Comparison of ENCODE assay signal across 14 cellular contexts in genomic region chr5:62281411-62281810, GRCh38. TPM values are rescaled to one million over a fixed set of nuclear protein-coding genes. Genes with fewer than 3 reads are reported as not detected.
DNase-seq lines count a peak whose midpoint lies in the region; ATAC-seq, FAIRE-seq and TF ChIP-seq lines count a peak whose summit lies in the region.
"Had no signal": no experiment of that assay in that cellular context is flagged by ENCODE, and none has a peak within 500 bp of the region (broad histone marks: within the 10 kb centered on the region; RNA-seq: fewer than 3 reads in every experiment).

No MANE protein-coding gene starts in this region.

- in situ Hi-C loops in K562 (cut with MboI): no loop called here

- 41% methylated on average over 3 of the region's 3 CpGs for WGBS in K562 (ENCODE audit: insufficient coverage, low coverage, missing lambda C conversion rate)

- H3K27me3 ChIP-seq in K562 (ENCODE audit: control insufficient read depth in 2 of 2, insufficient read depth in 2 of 2, low read length in 2 of 2): no peaks in the 10 kb centered on the region
- H3K27me3 ChIP-seq: BLaER1 had no signal

- no TSS peak for BruUV-seq in K562 (replicated peaks; lab: Mats Ljungman, UMichigan)

- POLR2A ChIA-PET in K562 (lab: Yijun Ruan, JAX): no interaction called here

- intact Hi-C loops in K562 (cut with micrococcal nuclease): no loop called here
- intact Hi-C loops in activated T-helper 2 cell treated with anti-CD3 and anti-CD28 coated beads, Interferon-gamma antibody, Interleukin-2, Interleukin-4, amounts not matched to agents 10 μg/mL and 5 μg/mL and 100 μg/mL, durations not matched to agents 14 hours and 24 hours and 36 hours (cut with micrococcal nuclease): no loop called here

- no peak for ATAC-seq in activated T-cell treated with anti-CD3 and anti-CD28 coated beads, Interleukin-2, amount 50 U/mL, for 72 hours (replicated peaks in 1 of 2)
- ATAC-seq in K562: no peak
- ATAC-seq in esophagus mucosa: peak; percentile 57

- H3K9ac ChIP-seq in K562 (ENCODE audit: insufficient read depth in 1 of 2, low read depth in 2 of 2, low read length in 2 of 2): no peak overlapping the region
- H3K9ac ChIP-seq: BLaER1 had no signal

- CTCF ChIA-PET in K562 (lab: Yijun Ruan, JAX; ENCODE audit: low intra/inter-chr PET ratio): no interaction called here

- no peak overlapping the region for H3K4me2 ChIP-seq in K562 (ENCODE audit: insufficient read depth, low read length)
- H3K4me2 ChIP-seq: BLaER1 had no signal

- H3K9me1 ChIP-seq in K562 (ENCODE audit: control insufficient read depth, insufficient read depth, low read length): no peaks in the 10 kb centered on the region

- H3K36me3 ChIP-seq in K562 (ENCODE audit: control insufficient read depth, insufficient read depth, low read length): no peaks in the 10 kb centered on the region
- H3K36me3 ChIP-seq: BLaER1 had no signal

- no peak for DNase-seq in activated T-cell treated with anti-CD3 and anti-CD28 coated beads, Interleukin-2, amount 50 U/mL, for 72 hours
- DNase-seq in activated T-cell treated with anti-CD3 and anti-CD28 coated beads, Interleukin-2, amount 50 U/mL, for 24 hours: no peak
- DNase-seq in K562 (ENCODE audit: extremely low read depth in 1 of 4, low spot score in 3 of 4) (no peak), NCI-H2107 (lab: John Stamatoyannopoulos, UW) (no peak)
- no peak for DNase-seq in stimulated activated CD4-positive, alpha-beta T cell treated with anti-CD3 and anti-CD28 coated beads, Interleukin-4, amount 100 ng/mL, for 1 hour
- DNase-seq in activated T-helper 2 cell treated with anti-CD3 and anti-CD28 coated beads, Interferon-gamma antibody, Interleukin-2, Interleukin-4, amounts not matched to agents 10 μg/mL and 5 μg/mL and 100 μg/mL, durations not matched to agents 14 hours and 24 hours and 36 hours (ENCODE audit: low spot score): no peak
- DNase-seq: CD8-positive, alpha-beta memory T cell; DMS53; GF-D8; HCEC 1CT had no signal

- peaks cover 0 to 3% of the 10 kb centered on the region in 2 donors for H3K9me3 Mint-ChIP-seq in activated T-cell treated with anti-CD3 and anti-CD28 coated beads, Interleukin-2, amount 50 U/mL, for 72 hours
- H3K9me3 Mint-ChIP-seq in activated T-cell treated with anti-CD3 and anti-CD28 coated beads, Interleukin-2, amount 50 U/mL, for 24 hours: peaks cover 11% of the 10 kb centered on the region
- peaks cover 25% of the 10 kb centered on the region for H3K9me3 Mint-ChIP-seq in activated T-helper 2 cell treated with anti-CD3 and anti-CD28 coated beads, Interferon-gamma antibody, Interleukin-2, Interleukin-4, amounts not matched to agents 10 μg/mL and 5 μg/mL and 100 μg/mL, durations not matched to agents 14 hours and 24 hours and 36 hours
- H3K9me3 Mint-ChIP-seq: IgD-negative memory B cell had no signal

- H3K79me2 ChIP-seq in K562 (ENCODE audit: control insufficient read depth, insufficient read depth, low read length): no peaks in the 10 kb centered on the region

- peaks cover 9 to 30% of the 10 kb centered on the region in 2 experiments for H3K4me1 ChIP-seq in K562 (replicated peaks in 1 of 2; ENCODE audit: control insufficient read depth in 2 of 2, insufficient read depth in 2 of 2, low read length in 2 of 2)

- no peak for FAIRE-seq in K562 (lab: Jason Lieb, UNC)

- no peak overlapping the region for H3K27ac ChIP-seq in K562 (ENCODE audit: extremely low read depth, low read depth, low read length)
- H3K27ac ChIP-seq: 22Rv1, BLaER1 had no signal

- peaks cover 17% of the 10 kb centered on the region; the same call in 1 of the 2 replicates for H3K9me3 ChIP-seq in K562 (replicated peaks; ENCODE audit: control insufficient read depth, insufficient read depth, low read depth, low read length)
- H3K9me3 ChIP-seq: BLaER1 had no signal

- H3K4me3 ChIP-seq in K562: no peak overlapping the region
- H3K4me3 ChIP-seq: BLaER1 had no signal

- H3K27me3 Mint-ChIP-seq in activated T-cell treated with anti-CD3 and anti-CD28 coated beads, Interleukin-2, amount 50 U/mL, for 72 hours (ENCODE audit: low read depth): no peaks in the 10 kb centered on the region
- no peaks in the 10 kb centered on the region for H3K27me3 Mint-ChIP-seq in activated T-cell treated with anti-CD3 and anti-CD28 coated beads, Interleukin-2, amount 50 U/mL, for 24 hours
- H3K27me3 Mint-ChIP-seq in activated T-helper 2 cell treated with anti-CD3 and anti-CD28 coated beads, Interferon-gamma antibody, Interleukin-2, Interleukin-4, amounts not matched to agents 10 μg/mL and 5 μg/mL and 100 μg/mL, durations not matched to agents 14 hours and 24 hours and 36 hours (ENCODE audit: low read depth): no peaks in the 10 kb centered on the region
- H3K27me3 Mint-ChIP-seq: CD8-positive, alpha-beta memory T cell had no signal

- peak overlapping the region; percentile 24 for H3K27ac Mint-ChIP-seq in activated T-cell treated with anti-CD3 and anti-CD28 coated beads, Interleukin-2, amount 50 U/mL, for 72 hours
- no peak overlapping the region for H3K27ac Mint-ChIP-seq in activated T-cell treated with anti-CD3 and anti-CD28 coated beads, Interleukin-2, amount 50 U/mL, for 24 hours
- H3K27ac Mint-ChIP-seq in activated T-helper 2 cell treated with anti-CD3 and anti-CD28 coated beads, Interferon-gamma antibody, Interleukin-2, Interleukin-4, amounts not matched to agents 10 μg/mL and 5 μg/mL and 100 μg/mL, durations not matched to agents 14 hours and 24 hours and 36 hours: no peak overlapping the region
- H3K27ac Mint-ChIP-seq: IgD-negative memory B cell had no signal

- TF ChIP-seq CTCF in K562 (IDR thresholded peaks at IDR 0.05 in 2 of 3, conservative IDR thresholded peaks at IDR 0.05 in 1 of 3; ENCODE audit: insufficient read depth in 2 of 3, low read depth in 1 of 3, low read length in 3 of 3): no peak

- no peak overlapping the region for H3K4me3 Mint-ChIP-seq in activated T-cell treated with anti-CD3 and anti-CD28 coated beads, Interleukin-2, amount 50 U/mL, for 72 hours
- no peak overlapping the region for H3K4me3 Mint-ChIP-seq in activated T-cell treated with anti-CD3 and anti-CD28 coated beads, Interleukin-2, amount 50 U/mL, for 24 hours
- no peak overlapping the region for H3K4me3 Mint-ChIP-seq in activated T-helper 2 cell treated with anti-CD3 and anti-CD28 coated beads, Interferon-gamma antibody, Interleukin-2, Interleukin-4, amounts not matched to agents 10 μg/mL and 5 μg/mL and 100 μg/mL, durations not matched to agents 14 hours and 24 hours and 36 hours (ENCODE audit: low read depth)
- H3K4me3 Mint-ChIP-seq: CD8-positive, alpha-beta memory T cell; IgD-negative memory B cell had no signal

- peaks cover 6 to 19% of the 10 kb centered on the region in 2 donors for H3K36me3 Mint-ChIP-seq in activated T-cell treated with anti-CD3 and anti-CD28 coated beads, Interleukin-2, amount 50 U/mL, for 72 hours (ENCODE audit: insufficient read depth in 2 of 2)
- H3K36me3 Mint-ChIP-seq in activated T-cell treated with anti-CD3 and anti-CD28 coated beads, Interleukin-2, amount 50 U/mL, for 24 hours (ENCODE audit: low read depth): peaks cover 11% of the 10 kb centered on the region
- peaks cover 46% of the 10 kb centered on the region for H3K36me3 Mint-ChIP-seq in activated T-helper 2 cell treated with anti-CD3 and anti-CD28 coated beads, Interferon-gamma antibody, Interleukin-2, Interleukin-4, amounts not matched to agents 10 μg/mL and 5 μg/mL and 100 μg/mL, durations not matched to agents 14 hours and 24 hours and 36 hours (ENCODE audit: low read depth)

- no peak for TF ChIP-seq EP300 in K562 (IDR thresholded peaks at IDR 0.05; ENCODE audit: low read length)

- no peak for TF ChIP-seq RAD21 in K562 (CRISPR knock-in tag; conservative IDR thresholded peaks at IDR 0.05 in 1 of 2, IDR thresholded peaks at IDR 0.05 in 1 of 2)

- peaks cover 52% of the 10 kb centered on the region for H3K4me1 Mint-ChIP-seq in activated T-cell treated with anti-CD3 and anti-CD28 coated beads, Interleukin-2, amount 50 U/mL, for 72 hours (ENCODE audit: low read depth)
- H3K4me1 Mint-ChIP-seq in activated T-cell treated with anti-CD3 and anti-CD28 coated beads, Interleukin-2, amount 50 U/mL, for 24 hours (ENCODE audit: low read depth): peaks cover 57% of the 10 kb centered on the region
- H3K4me1 Mint-ChIP-seq in activated T-helper 2 cell treated with anti-CD3 and anti-CD28 coated beads, Interferon-gamma antibody, Interleukin-2, Interleukin-4, amounts not matched to agents 10 μg/mL and 5 μg/mL and 100 μg/mL, durations not matched to agents 14 hours and 24 hours and 36 hours (ENCODE audit: low read depth): peaks cover 68% of the 10 kb centered on the region

- peak overlapping the region; percentile 78 for H2AFZ ChIP-seq in K562 (ENCODE audit: low read depth, low read length)

- H4K20me1 ChIP-seq in K562 (replicated peaks; ENCODE audit: control insufficient read depth, insufficient read depth, low read length): no peaks in the 10 kb centered on the region
- H4K20me1 ChIP-seq: BLaER1 had no signal

- TF ChIP-seq POLR2A in K562 (conservative IDR thresholded peaks at IDR 0.05): no peak

TF ChIP-seq in K562, 482 proteins besides CTCF, POLR2A, EP300 and RAD21 (continues in another document):
- TF ChIP-seq ZFP30 (CRISPR knock-in tag; IDR thresholded peaks at IDR 0.05; ENCODE audit: borderline replicate concordance) (no peak), MAFK (IDR thresholded peaks at IDR 0.05; ENCODE audit: low read length) (no peak)

RNA-seq across cellular contexts. Expression of gene KIF2A, which starts 24.6 kb away (rescaled TPM):
- total RNA-seq in activated T-cell treated with anti-CD3 and anti-CD28 coated beads, Interleukin-2, amount 50 U/mL, for 72 hours: 100 to 1,000 TPM; 158 to 193 TPM
- 61.3 and 233 TPM in 2 replicates for total RNA-seq in K562 (2011; cell fraction: chromatin; rRNA removed; ENCODE audit: low replicate concordance)
- total RNA-seq in K562 (2011; cell fraction: nucleolus; rRNA removed): 22.8 and 41.1 TPM in 2 replicates
- 69.0 and 96.6 TPM in 2 replicates for total RNA-seq in K562 (2011; cell fraction: nucleoplasm; rRNA removed)
- total RNA-seq in K562 (2014; rRNA removed): 53.6 and 61.9 TPM in 2 replicates
- total RNA-seq in K562 (2014; rRNA removed; fragmentation: Illumina TruSeq; extraction: Trizol): 97.1 and 114 TPM in 2 replicates
- total RNA-seq in K562 (2015; rRNA removed; fragmentation: Illumina TruSeq; extraction: Trizol): 74.4 and 77.6 TPM in 2 replicates
- total RNA-seq in K562 (2021): 84.7 and 90.6 TPM in 2 replicates
- polyA plus RNA-seq in K562 (2011; rRNA removed): 47.9 and 83.4 TPM in 2 replicates
- polyA plus RNA-seq in K562 (2011; cell fraction: cytosol; rRNA removed): 16.3 and 32.6 TPM in 2 replicates
- 22.2 and 27.0 TPM in 2 replicates for polyA plus RNA-seq in K562 (2011; cell fraction: nucleus; rRNA removed)
- 68.3 and 93.3 TPM in 2 replicates for polyA plus RNA-seq in K562 (2012)
- polyA plus RNA-seq in K562 (2014; fragmentation: Illumina TruSeq; extraction: Trizol): 117 and 126 TPM in 2 replicates
- 10 to 100 TPM; 42.6 to 48.3 TPM for polyA plus RNA-seq in K562 (2014; fragmentation: Nextera tagmentation; extraction: Ambion mirVana)
- 57.2 and 60.4 TPM in 2 replicates for polyA plus RNA-seq in K562 (2014; rRNA removed)
- polyA minus RNA-seq in K562 (2011; rRNA and poly(A)+ RNA removed): 210 and 230 TPM in 2 replicates
- 73.6 and 84.8 TPM in 2 replicates for polyA minus RNA-seq in K562 (2011; cell fraction: cytosol; rRNA and poly(A)+ RNA removed)
- polyA minus RNA-seq in K562 (2011; cell fraction: nucleus; rRNA and poly(A)+ RNA removed): 28.1 and 45.8 TPM in 2 replicates
- 23.3 TPM for total RNA-seq in esophagus mucosa
- total RNA-seq in activated T-helper 2 cell treated with anti-CD3 and anti-CD28 coated beads, Interferon-gamma antibody, Interleukin-2, Interleukin-4, amounts not matched to agents 10 μg/mL and 5 μg/mL and 100 μg/mL, durations not matched to agents 14 hours and 24 hours and 36 hours: 285 and 294 TPM in 2 replicates
